ENCODE assay signal across 26 cellular contexts in the genomic region with DNA sequence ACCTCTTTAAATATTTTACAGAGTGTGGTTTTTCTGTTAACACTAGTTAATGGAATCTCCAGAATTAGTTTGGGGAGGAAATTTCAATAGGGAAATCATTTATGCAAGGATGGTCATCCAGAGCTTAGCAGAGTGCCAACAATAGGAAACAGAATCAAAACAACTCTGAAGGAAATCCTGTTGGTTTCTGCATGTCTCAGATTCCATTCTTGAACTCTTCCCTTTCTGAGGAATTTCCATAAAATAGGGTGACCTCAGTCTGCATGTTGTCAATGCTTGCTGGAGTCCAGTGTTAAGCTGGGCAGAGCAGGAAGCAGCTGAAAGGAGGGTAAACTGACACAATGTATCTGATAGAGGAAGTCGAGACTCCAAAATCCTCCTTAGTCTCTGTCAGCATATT. TPM values are rescaled to one million over a fixed set of nuclear protein-coding genes. Genes with fewer than 3 reads are reported as not detected.
A peak's percentile ranks its signal among the peaks of the same experiment; 100 is the strongest.
DNase-seq lines count a peak whose midpoint lies in the region; ATAC-seq and TF ChIP-seq lines count a peak whose summit lies in the region.
"Had no signal": no experiment of that assay in that cellular context is flagged by ENCODE, and none has a peak within 500 bp of the region (broad histone marks: within the 10 kb centered on the region; RNA-seq: fewer than 3 reads in every experiment).

No MANE protein-coding gene starts in this region.

- H3K36me3 Mint-ChIP-seq in endothelial cell (ENCODE audit: low read depth, unreplicated experiment) = no peaks in the 10 kb centered on the region
- no peaks in the 10 kb centered on the region for H3K36me3 Mint-ChIP-seq in naive thymus-derived CD8-positive, alpha-beta T cell
- H3K36me3 Mint-ChIP-seq: IgD-negative memory B cell had no signal

- DNase-seq in GM23248 (peak; percentile 8), endothelial cell (ENCODE audit: low spot score) (peak; percentile 15), kidney tubule cell (ENCODE audit: low spot score) (peak; percentile 71), WERI-Rb-1 (no peak), medulla oblongata (ENCODE audit: extremely low spot score) (no peak)
- DNase-seq in naive thymus-derived CD8-positive, alpha-beta T cell = no peak
- DNase-seq: activated CD4-positive, CD25-positive, alpha-beta regulatory T cell; activated CD8-positive, alpha-beta memory T cell treated with anti-CD3 and anti-CD28 coated beads for 24 hours; activated naive CD4-positive, alpha-beta T cell treated with anti-CD3 and anti-CD28 coated beads for 36 hours; activated T-cell treated with anti-CD3 and anti-CD28 coated beads, Interleukin-2, amount 50 U/mL, for 4 hours; anterior cingulate cortex; BE2C; gastrocnemius medialis; NCI-H1417 treated with DMSO at 0.1 percent for 48 hours; NCI-H524 treated with DMSO at 0.1 percent for 48 hours; nephron progenitor cell; stimulated activated CD4-positive, alpha-beta T cell treated with anti-CD3 and anti-CD28 coated beads, Interleukin-2, amount 100 ng/mL, for 48 hours; T-helper 9 cell had no signal

- H3K9me3 Mint-ChIP-seq in endothelial cell (ENCODE audit: unreplicated experiment) = no peaks in the 10 kb centered on the region
- no peaks in the 10 kb centered on the region for H3K9me3 Mint-ChIP-seq in naive thymus-derived CD8-positive, alpha-beta T cell
- H3K9me3 Mint-ChIP-seq: activated naive CD4-positive, alpha-beta T cell treated with anti-CD3 and anti-CD28 coated beads for 36 hours; activated T-cell treated with anti-CD3 and anti-CD28 coated beads, Interleukin-2, amount 50 U/mL, for 4 hours; nephron progenitor cell had no signal

- H3K36me3 ChIP-seq in GM23248 (ENCODE audit: low read depth) = no peaks in the 10 kb centered on the region
- no peaks in the 10 kb centered on the region for H3K36me3 ChIP-seq in WERI-Rb-1
- H3K36me3 ChIP-seq: BE2C, gastrocnemius medialis had no signal

- no peaks in the 10 kb centered on the region for H4K20me1 ChIP-seq in GM23248 (ENCODE audit: insufficient read depth)

- WGBS in GM23248 (ENCODE audit: low coverage in 1 of 2, low lambda C conversion rate in 2 of 2, missing lambda C conversion rate in 2 of 2), 2 experiments = 67 to 76% methylated on average over 1 of the region's 1 CpG

- H3K79me2 ChIP-seq in GM23248 (ENCODE audit: insufficient read depth) = no peaks in the 10 kb centered on the region

- H3K27ac Mint-ChIP-seq in endothelial cell (ENCODE audit: unreplicated experiment) = peak overlapping the region; percentile 99
- H3K27ac Mint-ChIP-seq in naive thymus-derived CD8-positive, alpha-beta T cell = no peak overlapping the region
- H3K27ac Mint-ChIP-seq: activated naive CD4-positive, alpha-beta T cell treated with anti-CD3 and anti-CD28 coated beads for 36 hours; IgD-negative memory B cell; nephron progenitor cell; progenitor cell of endocrine pancreas had no signal

- H3K9me3 ChIP-seq in GM23248 (ENCODE audit: low read depth) = no peaks in the 10 kb centered on the region
- no peaks in the 10 kb centered on the region for H3K9me3 ChIP-seq in WERI-Rb-1 (ENCODE audit: severe bottlenecking)
- H3K9me3 ChIP-seq: BE2C, gastrocnemius medialis had no signal

- peaks cover 11% of the 10 kb centered on the region for H3K27me3 Mint-ChIP-seq in endothelial cell (ENCODE audit: unreplicated experiment)
- peaks cover 0 to 4% (median 0%) of the 10 kb centered on the region in 5 donors for H3K27me3 Mint-ChIP-seq in naive thymus-derived CD8-positive, alpha-beta T cell

- H3K4me2 ChIP-seq in GM23248 (ENCODE audit: unreplicated experiment) = no peak overlapping the region

- no peaks in the 10 kb centered on the region for H3K9me2 ChIP-seq in GM23248 (ENCODE audit: insufficient read depth)

- H3K27ac ChIP-seq in GM23248 = no peak overlapping the region
- H3K27ac ChIP-seq in WERI-Rb-1 = no peak overlapping the region
- H3K27ac ChIP-seq: gastrocnemius medialis, skin epidermis had no signal

- H3K4me1 ChIP-seq in GM23248 (ENCODE audit: insufficient read depth) = no peaks in the 10 kb centered on the region
- H3K4me1 ChIP-seq: BE2C, gastrocnemius medialis had no signal

- TF ChIP-seq CTCF in endothelial cell (IDR thresholded peaks at IDR 0.05; ENCODE audit: unreplicated experiment) (no peak), WERI-Rb-1 (IDR thresholded peaks at IDR 0.05; ENCODE audit: low read depth, low read length) (no peak)

- no peaks in the 10 kb centered on the region for H3F3A ChIP-seq in GM23248 (ENCODE audit: insufficient read depth)

- in situ Hi-C loops in GM23248 (cut with MboI) = no loop called here

- H3K4me3 ChIP-seq in GM23248 (no peak overlapping the region), WERI-Rb-1 (ENCODE audit: low read depth, low read length) (no peak overlapping the region)
- H3K4me3 ChIP-seq: gastrocnemius medialis, skin epidermis had no signal

- no peak overlapping the region for H3K4me3 Mint-ChIP-seq in endothelial cell (ENCODE audit: unreplicated experiment)
- H3K4me3 Mint-ChIP-seq in naive thymus-derived CD8-positive, alpha-beta T cell = no peak overlapping the region
- H3K4me3 Mint-ChIP-seq: activated naive CD4-positive, alpha-beta T cell treated with anti-CD3 and anti-CD28 coated beads for 36 hours; activated T-cell treated with anti-CD3 and anti-CD28 coated beads, Interleukin-2, amount 50 U/mL, for 4 hours; IgD-negative memory B cell; nephron progenitor cell had no signal

- peaks cover 18% of the 10 kb centered on the region for H3K27me3 ChIP-seq in GM23248 (replicated peaks; ENCODE audit: insufficient read depth)
- no peaks in the 10 kb centered on the region for H3K27me3 ChIP-seq in WERI-Rb-1 (ENCODE audit: insufficient read depth, low read depth, severe bottlenecking)
- H3K27me3 ChIP-seq: BE2C, gastrocnemius medialis had no signal

- peaks cover 51% of the 10 kb centered on the region for H3K4me1 Mint-ChIP-seq in endothelial cell (ENCODE audit: unreplicated experiment)
- no peaks in the 10 kb centered on the region for H3K4me1 Mint-ChIP-seq in naive thymus-derived CD8-positive, alpha-beta T cell
- H3K4me1 Mint-ChIP-seq: IgD-negative memory B cell had no signal

- POLR2A ChIA-PET in naive thymus-derived CD8-positive, alpha-beta T cell (lab: Charles Lee) = no interaction called here

- no peak overlapping the region for H2AFZ ChIP-seq in GM23248

- H3K9ac ChIP-seq in GM23248 = no peak overlapping the region

- ATAC-seq in GM21447 (IDR thresholded peaks at IDR 0.05; ENCODE audit: unreplicated experiment) = no peak
- no peak for ATAC-seq in naive thymus-derived CD8-positive, alpha-beta T cell
- ATAC-seq: activated T-cell treated with anti-CD3 and anti-CD28 coated beads, Interleukin-2, amount 50 U/mL, for 4 hours; gastrocnemius medialis had no signal

RNA-seq across cellular contexts. Expression of a gene that starts 16.9 kb away (rescaled TPM):
- not detected in 2 replicates for total RNA-seq in GM23248 (2014; rRNA removed; shearing (Covaris generic))
- not detected in 2 replicates for polyA plus RNA-seq in GM23248 (2016; fragmentation: Nextera tagmentation; extraction: Ambion mirVana)
- not detected for total RNA-seq in endothelial cell (ENCODE audit: unreplicated experiment)
- not detected for total RNA-seq in naive thymus-derived CD8-positive, alpha-beta T cell
- not detected for polyA plus RNA-seq in naive thymus-derived CD8-positive, alpha-beta T cell
- total RNA-seq: activated naive CD4-positive, alpha-beta T cell treated with anti-CD3 and anti-CD28 coated beads for 36 hours; activated T-cell treated with anti-CD3 and anti-CD28 coated beads, Interleukin-2, amount 50 U/mL, for 4 hours; cerebellum; gastrocnemius medialis; MCF 10A; mesenteric fat pad; progenitor cell of endocrine pancreas; ureter had no signal
- polyA plus RNA-seq: IgD-negative memory B cell had no signal

Comparison
In these comparisons a context has a peak if more than half of its experiments do, and no peak if none do; other contexts are left out.
1. DNase-seq: peak in GM23248 (single experiment), endothelial cell (single experiment) and kidney tubule cell (single experiment); none in WERI-Rb-1 (single experiment), medulla oblongata (single experiment) and naive thymus-derived CD8-positive, alpha-beta T cell (0 of 10).